8 cellular contexts compared by ENCODE assay signal in the genomic region with DNA sequence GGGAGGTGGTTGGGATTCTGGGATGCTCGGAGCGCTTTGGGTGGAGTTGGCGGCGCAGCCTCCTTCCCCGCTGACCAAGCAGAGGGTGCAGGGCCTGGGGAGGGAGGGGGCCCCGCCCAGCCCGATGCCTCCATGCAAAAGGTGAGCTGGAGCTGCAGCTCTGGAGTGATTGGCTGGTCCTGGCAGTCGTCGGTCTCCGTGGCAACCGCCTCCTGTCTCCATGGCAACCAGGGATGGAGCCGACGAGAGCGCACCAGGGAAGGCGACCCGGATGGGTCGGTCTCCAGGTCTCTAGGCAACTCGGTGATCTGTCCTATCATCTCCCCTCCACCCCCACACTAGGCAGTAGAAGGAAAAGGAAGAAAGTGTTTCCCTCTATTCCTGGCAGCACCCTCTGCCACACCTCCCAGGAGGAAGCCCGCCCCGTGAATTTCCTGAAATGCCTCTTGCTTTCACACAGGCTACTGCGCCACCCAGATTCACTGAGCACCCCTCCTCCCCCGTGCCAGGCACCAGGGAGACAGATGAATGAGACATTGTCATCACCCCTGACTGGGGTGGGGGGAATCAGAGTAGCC. TPM values are rescaled to one million over a fixed set of nuclear protein-coding genes. Genes with fewer than 3 reads are reported as not detected.
DNase-seq lines count a peak whose midpoint lies in the region; ATAC-seq lines count a peak whose summit lies in the region.

No MANE protein-coding gene starts in this region.

- peak overlapping the region; percentile 91 for H3K4me2 ChIP-seq in skeletal muscle satellite cell (ENCODE audit: low read length)

- no peak for ATAC-seq in GM18519 (IDR thresholded peaks at IDR 0.05; ENCODE audit: low FRiP score, unreplicated experiment)
- ATAC-seq in HG03460 (IDR thresholded peaks at IDR 0.05; ENCODE audit: unreplicated experiment) = no peak

- DNase-seq in D341Med (ENCODE audit: low spot score) (peak; percentile 89), NCI-H1436 (lab: John Stamatoyannopoulos, UW) (peak; percentile 86), iPS-NIHi11 (ENCODE audit: low spot score) (peak; percentile 98)
- peak; percentile 31 for DNase-seq in activated CD4-positive, alpha-beta T cell treated with anti-CD3 and anti-CD28 coated beads for 1 hour
- peak; percentile 53 for DNase-seq in central memory CD4-positive, alpha-beta T cell

- H3K27me3 ChIP-seq in skeletal muscle satellite cell (ENCODE audit: control insufficient read depth, insufficient read depth, low read length) = peaks cover 6% of the 10 kb centered on the region

- H3K4me1 ChIP-seq in skeletal muscle satellite cell (ENCODE audit: control insufficient read depth, insufficient read depth, low read length) = peaks cover 16% of the 10 kb centered on the region

- no peaks in the 10 kb centered on the region for H3K36me3 ChIP-seq in skeletal muscle satellite cell (ENCODE audit: insufficient read depth, low read length)

- H3K4me3 ChIP-seq in skeletal muscle satellite cell (ENCODE audit: low read length) = peak overlapping the region; percentile 73

- no peaks in the 10 kb centered on the region for H3K9me3 ChIP-seq in skeletal muscle satellite cell (replicated peaks; ENCODE audit: low read length)

- H3K9ac ChIP-seq in skeletal muscle satellite cell (ENCODE audit: low read depth, low read length) = peak overlapping the region; percentile 46

RNA-seq across cellular contexts. Expression of a gene that starts 0.6 kb away (rescaled TPM):
- 0.25 and 0.44 TPM in 2 replicates for total RNA-seq in skeletal muscle satellite cell (2012; rRNA removed)

RNA-seq across cellular contexts. Expression of a gene that starts 22.1 kb away (rescaled TPM):
- 89.7 and 102 TPM in 2 replicates for total RNA-seq in skeletal muscle satellite cell (2012; rRNA removed)

Comparison
In these comparisons a context has a peak if more than half of its experiments do, and no peak if none do; other contexts are left out.
1. DNase-seq: peak in every context shown above with its lines; median percentile 98 in iPS-NIHi11; 89 in D341Med; 86 in NCI-H1436; 53 in central memory CD4-positive, alpha-beta T cell; 31 in activated CD4-positive, alpha-beta T cell treated with anti-CD3 and anti-CD28 coated beads for 1 hour.